ENCODE assay signal across 1 cellular context in the genomic region with DNA sequence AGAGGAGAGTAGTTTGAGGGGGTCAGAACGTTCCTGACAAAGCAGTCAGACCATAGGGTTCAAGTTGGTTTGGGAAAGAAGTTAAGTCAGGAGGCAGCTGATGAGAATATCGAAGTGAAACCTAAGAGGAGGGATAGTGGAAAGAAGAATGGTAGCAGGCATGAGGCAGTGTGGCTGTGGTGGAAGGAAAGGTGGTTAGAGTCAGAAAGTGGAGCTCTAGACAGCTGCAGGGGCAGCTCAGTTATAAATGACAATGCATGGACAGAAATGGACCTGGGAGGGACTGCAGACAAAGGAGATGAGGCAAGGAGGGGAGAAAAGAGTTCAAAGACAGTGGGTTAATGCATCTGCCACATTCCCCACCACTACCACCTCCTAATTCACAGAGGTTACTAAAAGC.
TF ChIP-seq lines count a peak whose summit lies in the region.

No MANE protein-coding gene starts in this region.

TF ChIP-seq in WTC11, 78 proteins besides CTCF, POLR2A, EP300 and RAD21 (continued from another document):
- TF ChIP-seq, protein P1, sequence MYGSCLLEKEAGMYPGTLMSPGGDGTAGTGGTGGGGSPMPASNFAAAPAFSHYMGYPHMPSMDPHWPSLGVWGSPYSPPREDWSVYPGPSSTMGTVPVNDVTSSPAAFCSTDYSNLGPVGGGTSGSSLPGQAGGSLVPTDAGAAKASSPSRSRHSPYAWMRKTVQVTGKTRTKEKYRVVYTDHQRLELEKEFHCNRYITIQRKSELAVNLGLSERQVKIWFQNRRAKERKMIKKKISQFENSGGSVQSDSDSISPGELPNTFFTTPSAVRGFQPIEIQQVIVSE (CRISPR knock-in tag; IDR thresholded peaks at IDR 0.05; ENCODE audit: borderline replicate concordance) = no peak
- TF ChIP-seq, protein P2, sequence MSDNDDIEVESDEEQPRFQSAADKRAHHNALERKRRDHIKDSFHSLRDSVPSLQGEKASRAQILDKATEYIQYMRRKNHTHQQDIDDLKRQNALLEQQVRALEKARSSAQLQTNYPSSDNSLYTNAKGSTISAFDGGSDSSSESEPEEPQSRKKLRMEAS (CRISPR knock-in tag; IDR thresholded peaks at IDR 0.05) = no peak
- TF ChIP-seq PRRX2 (CRISPR knock-in tag; IDR thresholded peaks at IDR 0.05) = no peak
- TF ChIP-seq, protein P3, sequence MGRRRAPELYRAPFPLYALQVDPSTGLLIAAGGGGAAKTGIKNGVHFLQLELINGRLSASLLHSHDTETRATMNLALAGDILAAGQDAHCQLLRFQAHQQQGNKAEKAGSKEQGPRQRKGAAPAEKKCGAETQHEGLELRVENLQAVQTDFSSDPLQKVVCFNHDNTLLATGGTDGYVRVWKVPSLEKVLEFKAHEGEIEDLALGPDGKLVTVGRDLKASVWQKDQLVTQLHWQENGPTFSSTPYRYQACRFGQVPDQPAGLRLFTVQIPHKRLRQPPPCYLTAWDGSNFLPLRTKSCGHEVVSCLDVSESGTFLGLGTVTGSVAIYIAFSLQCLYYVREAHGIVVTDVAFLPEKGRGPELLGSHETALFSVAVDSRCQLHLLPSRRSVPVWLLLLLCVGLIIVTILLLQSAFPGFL (CRISPR knock-in tag; IDR thresholded peaks at IDR 0.05; ENCODE audit: borderline replicate concordance) = no peak
- TF ChIP-seq, protein P4, sequence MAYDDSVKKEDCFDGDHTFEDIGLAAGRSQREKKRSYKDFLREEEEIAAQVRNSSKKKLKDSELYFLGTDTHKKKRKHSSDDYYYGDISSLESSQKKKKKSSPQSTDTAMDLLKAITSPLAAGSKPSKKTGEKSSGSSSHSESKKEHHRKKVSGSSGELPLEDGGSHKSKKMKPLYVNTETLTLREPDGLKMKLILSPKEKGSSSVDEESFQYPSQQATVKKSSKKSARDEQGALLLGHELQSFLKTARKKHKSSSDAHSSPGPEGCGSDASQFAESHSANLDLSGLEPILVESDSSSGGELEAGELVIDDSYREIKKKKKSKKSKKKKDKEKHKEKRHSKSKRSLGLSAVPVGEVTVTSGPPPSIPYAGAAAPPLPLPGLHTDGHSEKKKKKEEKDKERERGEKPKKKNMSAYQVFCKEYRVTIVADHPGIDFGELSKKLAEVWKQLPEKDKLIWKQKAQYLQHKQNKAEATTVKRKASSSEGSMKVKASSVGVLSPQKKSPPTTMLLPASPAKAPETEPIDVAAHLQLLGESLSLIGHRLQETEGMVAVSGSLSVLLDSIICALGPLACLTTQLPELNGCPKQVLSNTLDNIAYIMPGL (CRISPR knock-in tag; IDR thresholded peaks at IDR 0.05) = no peak
- TF ChIP-seq, protein P5, sequence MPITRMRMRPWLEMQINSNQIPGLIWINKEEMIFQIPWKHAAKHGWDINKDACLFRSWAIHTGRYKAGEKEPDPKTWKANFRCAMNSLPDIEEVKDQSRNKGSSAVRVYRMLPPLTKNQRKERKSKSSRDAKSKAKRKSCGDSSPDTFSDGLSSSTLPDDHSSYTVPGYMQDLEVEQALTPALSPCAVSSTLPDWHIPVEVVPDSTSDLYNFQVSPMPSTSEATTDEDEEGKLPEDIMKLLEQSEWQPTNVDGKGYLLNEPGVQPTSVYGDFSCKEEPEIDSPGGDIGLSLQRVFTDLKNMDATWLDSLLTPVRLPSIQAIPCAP (CRISPR knock-in tag; IDR thresholded peaks at IDR 0.05) = no peak
- TF ChIP-seq, protein P6, sequence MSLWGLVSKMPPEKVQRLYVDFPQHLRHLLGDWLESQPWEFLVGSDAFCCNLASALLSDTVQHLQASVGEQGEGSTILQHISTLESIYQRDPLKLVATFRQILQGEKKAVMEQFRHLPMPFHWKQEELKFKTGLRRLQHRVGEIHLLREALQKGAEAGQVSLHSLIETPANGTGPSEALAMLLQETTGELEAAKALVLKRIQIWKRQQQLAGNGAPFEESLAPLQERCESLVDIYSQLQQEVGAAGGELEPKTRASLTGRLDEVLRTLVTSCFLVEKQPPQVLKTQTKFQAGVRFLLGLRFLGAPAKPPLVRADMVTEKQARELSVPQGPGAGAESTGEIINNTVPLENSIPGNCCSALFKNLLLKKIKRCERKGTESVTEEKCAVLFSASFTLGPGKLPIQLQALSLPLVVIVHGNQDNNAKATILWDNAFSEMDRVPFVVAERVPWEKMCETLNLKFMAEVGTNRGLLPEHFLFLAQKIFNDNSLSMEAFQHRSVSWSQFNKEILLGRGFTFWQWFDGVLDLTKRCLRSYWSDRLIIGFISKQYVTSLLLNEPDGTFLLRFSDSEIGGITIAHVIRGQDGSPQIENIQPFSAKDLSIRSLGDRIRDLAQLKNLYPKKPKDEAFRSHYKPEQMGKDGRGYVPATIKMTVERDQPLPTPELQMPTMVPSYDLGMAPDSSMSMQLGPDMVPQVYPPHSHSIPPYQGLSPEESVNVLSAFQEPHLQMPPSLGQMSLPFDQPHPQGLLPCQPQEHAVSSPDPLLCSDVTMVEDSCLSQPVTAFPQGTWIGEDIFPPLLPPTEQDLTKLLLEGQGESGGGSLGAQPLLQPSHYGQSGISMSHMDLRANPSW (CRISPR knock-in tag; conservative IDR thresholded peaks at IDR 0.05; ENCODE audit: low read depth) = no peak
- no peak for TF ChIP-seq CREB1 (CRISPR knock-in tag; IDR thresholded peaks at IDR 0.05)
- TF ChIP-seq ZNF423 (CRISPR knock-in tag; IDR thresholded peaks at IDR 0.05) = no peak
- TF ChIP-seq ETV6 (CRISPR knock-in tag; IDR thresholded peaks at IDR 0.05) = no peak
- no peak for TF ChIP-seq NR1H2 (CRISPR knock-in tag; IDR thresholded peaks at IDR 0.05)
- no peak for TF ChIP-seq NR2C2 (CRISPR knock-in tag; IDR thresholded peaks at IDR 0.05)
- TF ChIP-seq, protein P7, sequence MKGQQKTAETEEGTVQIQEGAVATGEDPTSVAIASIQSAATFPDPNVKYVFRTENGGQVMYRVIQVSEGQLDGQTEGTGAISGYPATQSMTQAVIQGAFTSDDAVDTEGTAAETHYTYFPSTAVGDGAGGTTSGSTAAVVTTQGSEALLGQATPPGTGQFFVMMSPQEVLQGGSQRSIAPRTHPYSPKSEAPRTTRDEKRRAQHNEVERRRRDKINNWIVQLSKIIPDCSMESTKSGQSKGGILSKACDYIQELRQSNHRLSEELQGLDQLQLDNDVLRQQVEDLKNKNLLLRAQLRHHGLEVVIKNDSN (CRISPR knock-in tag; IDR thresholded peaks at IDR 0.05) = no peak
